In genomic region chr1:44670751-44671640, GRCh38 we compare ENCODE assay signal across 27 cellular contexts. TPM values are rescaled to one million over a fixed set of nuclear protein-coding genes. Genes with fewer than 3 reads are reported as not detected.
DNase-seq lines count a peak whose midpoint lies in the region; ATAC-seq and TF ChIP-seq lines count a peak whose summit lies in the region.
"Had no signal": no experiment of that assay in that cellular context is flagged by ENCODE, and none has a peak within 500 bp of the region (broad histone marks: within the 10 kb centered on the region; RNA-seq: fewer than 3 reads in every experiment).

No MANE protein-coding gene starts in this region.

- no peak overlapping the region for H3K56ac ChIP-seq in IMR-90 (ENCODE audit: extremely low read depth, insufficient read depth, low read length)

- H3K4me1 ChIP-seq in IMR-90 (ENCODE audit: control insufficient read depth, insufficient read depth, low read length) (peaks cover 2% of the 10 kb centered on the region; the same call in 1 of the 2 replicates), spleen (peaks cover 17 to 46% (median 36%) of the 10 kb centered on the region in 6 donors)
- H3K4me1 ChIP-seq: Caco-2 had no signal

- TF ChIP-seq POLR2A in IMR-90 (IDR thresholded peaks at IDR 0.05; ENCODE audit: low read depth, low read length) = no peak
- no peak for TF ChIP-seq POLR2A in spleen (IDR thresholded peaks at IDR 0.05)

- no peak overlapping the region for H3K23ac ChIP-seq in IMR-90 (ENCODE audit: low read depth, low read length)

- H3K27ac ChIP-seq in IMR-90 (ENCODE audit: insufficient read depth, low read length) (no peak overlapping the region), caudate nucleus (ENCODE audit: low read depth, low read length) (peak overlapping the region; percentile 33), layer of hippocampus (ENCODE audit: low read depth, low read length) (peak overlapping the region; percentile 62), spleen (peak overlapping the region in 1 of 8 donors; percentile 91)
- H3K27ac ChIP-seq: pancreas had no signal

- H2BK120ac ChIP-seq in IMR-90 (ENCODE audit: low read depth, low read length) = no peak overlapping the region

- H3K36me3 ChIP-seq in IMR-90 (ENCODE audit: control insufficient read depth, insufficient read depth, low read length) (no peaks in the 10 kb centered on the region), spleen (no peaks in the 10 kb centered on the region)
- H3K36me3 ChIP-seq: left ventricle myocardium inferior, pancreas, upper lobe of left lung had no signal

- POLR2A ChIA-PET in IMR-90 (lab: Charles Lee; ENCODE audit: unreplicated experiment) (no interaction called here), T-cell (lab: Charles Lee) (no interaction called here)

- H3K4me3 ChIP-seq in IMR-90 (ENCODE audit: insufficient read depth, low read depth, low read length) (no peak overlapping the region), spleen (no peak overlapping the region)
- H3K4me3 ChIP-seq: left ventricle myocardium inferior, pancreas, smooth muscle cell, upper lobe of left lung had no signal

- intact Hi-C loops in IMR-90 (cut with micrococcal nuclease) (no loop called here), spleen (cut with DNase I; ENCODE audit: low total_unique reads) (no loop called here)

- no peak overlapping the region for H3K14ac ChIP-seq in IMR-90 (replicated peaks; ENCODE audit: low read depth, low read length)

- H3K9ac ChIP-seq in IMR-90 (ENCODE audit: low read depth, low read length) = no peak overlapping the region

- dilution Hi-C loops in IMR-90 (cut with HindIII; ENCODE audit: low sequenced_read_pairs, unreplicated experiment) = no loop called here

- TF ChIP-seq RAD21 in IMR-90 (IDR thresholded peaks at IDR 0.05; ENCODE audit: low read length) = no peak

- BruUV-seq in IMR-90 (replicated peaks; lab: Mats Ljungman, UMichigan) = no TSS peak

- no peak overlapping the region for H2AFZ ChIP-seq in IMR-90 (replicated peaks; ENCODE audit: low read length, poor library complexity)

- peaks cover 6% of the 10 kb centered on the region for H3K9me1 ChIP-seq in IMR-90 (ENCODE audit: insufficient read depth, low read length)

- CTCF ChIA-PET in IMR-90 (lab: Yijun Ruan, JAX) (no interaction called here), T-cell (lab: Charles Lee) (no interaction called here)

- WGBS in IMR-90 (ENCODE audit: extremely low coverage in 2 of 2, insufficient read length in 1 of 2), 2 experiments = 65% methylated on average over 4 of the region's 10 CpGs; no CpG with 5 or more reads in 1 of the 2 experiments
- WGBS in spleen, 5 donors = 92 to 96% (median 93%) methylated on average over 10 of the region's 10 CpGs

- no peak for TF ChIP-seq CTCF in IMR-90 (conservative IDR thresholded peaks at IDR 0.05; ENCODE audit: low read depth, low read length)
- no peak for TF ChIP-seq CTCF in spleen (IDR thresholded peaks at IDR 0.05 in 8 of 11, conservative IDR thresholded peaks at IDR 0.05 in 3 of 11)

- no peak overlapping the region for H2BK15ac ChIP-seq in IMR-90 (ENCODE audit: low read depth, low read length)

- no peak overlapping the region for H3K18ac ChIP-seq in IMR-90 (ENCODE audit: low read depth, low read length)

- no peak overlapping the region for H4K91ac ChIP-seq in IMR-90 (ENCODE audit: insufficient read depth, low read depth, low read length)

- peak overlapping the region in 1 of 2 donors; percentile 25 for H3K27ac Mint-ChIP-seq in T-cell

- in situ Hi-C loops in IMR-90 (cut with MboI; ENCODE audit: low sequenced_read_pairs) = no loop called here

- H3K9me3 ChIP-seq in IMR-90 (ENCODE audit: control insufficient read depth, insufficient read depth, low read length) (no peaks in the 10 kb centered on the region), spleen (no peaks in the 10 kb centered on the region)
- H3K9me3 ChIP-seq: Caco-2, left ventricle myocardium inferior, pancreas, upper lobe of left lung had no signal

- peak overlapping the region; percentile 56 for H2AK9ac ChIP-seq in IMR-90 (replicated peaks; ENCODE audit: low read depth, low read length, poor library complexity)

- DNase-seq in IMR-90 (no peak), caudate nucleus (lab: John Stamatoyannopoulos, UW) (peak in 5 of 61 donors; percentile 12 to 43 (median 23)), spleen (peak; percentile 62), GM19238 (ENCODE audit: insufficient read length, low spot score) (no peak), NCI-H2196 (lab: John Stamatoyannopoulos, UW; ENCODE audit: unreplicated experiment) (no peak), T-cell (no peak)
- DNase-seq: activated CD4-positive, alpha-beta T cell treated with anti-CD3 and anti-CD28 coated beads, Interleukin-2, amount 50 U/mL, for 48 hours; activated CD4-positive, CD25-positive, alpha-beta regulatory T cell; activated CD8-positive, alpha-beta memory T cell treated with anti-CD3 and anti-CD28 coated beads, Interleukin-2, amount 50 U/mL, for 48 hours; GF-D8; Kasumi-1; left ventricle myocardium inferior; MV-4-11; NCI-H524; pancreas; SHP77 treated with DMSO at 0.1 percent for 48 hours; stimulated activated CD4-positive, alpha-beta T cell treated with anti-CD3 and anti-CD28 coated beads, Interleukin-2, amount 100 ng/mL, for 48 hours; upper lobe of left lung had no signal

- no peaks in the 10 kb centered on the region for H3K9me3 Mint-ChIP-seq in T-cell
- H3K9me3 Mint-ChIP-seq: activated naive CD4-positive, alpha-beta T cell treated with anti-CD3 and anti-CD28 coated beads, Interleukin-2, amount 50 U/mL, for 72 hours; activated T-helper 2 cell treated with anti-CD3 and anti-CD28 coated beads, Interferon-gamma antibody, Interleukin-2, Interleukin-4, amounts not matched to agents 10 μg/mL and 5 μg/mL and 100 μg/mL, durations not matched to agents 14 hours and 24 hours and 36 hours had no signal

- peaks cover 5 to 10% of the 10 kb centered on the region in 2 experiments; a peak in 2 of 4 replicates for H3K79me1 ChIP-seq in IMR-90 (ENCODE audit: low read depth in 1 of 2, low read length in 2 of 2)

- H3K36me3 Mint-ChIP-seq in T-cell = no peaks in the 10 kb centered on the region
- H3K36me3 Mint-ChIP-seq: activated naive CD4-positive, alpha-beta T cell treated with anti-CD3 and anti-CD28 coated beads, Interleukin-2, amount 50 U/mL, for 72 hours had no signal

- peaks cover 23 to 29% (median 26%) of the 10 kb centered on the region in 3 donors for H3K4me1 Mint-ChIP-seq in T-cell

- no peak overlapping the region for H4K8ac ChIP-seq in IMR-90 (ENCODE audit: low read depth in 2 of 2, low read length in 2 of 2)

- no peak overlapping the region for H4K5ac ChIP-seq in IMR-90 (ENCODE audit: low read depth, low read length)

- no peaks in the 10 kb centered on the region for H3K27me3 Mint-ChIP-seq in T-cell

- H3K4me3 Mint-ChIP-seq in T-cell = no peak overlapping the region

- no peak overlapping the region for H2AK5ac ChIP-seq in IMR-90 (ENCODE audit: low read depth, low read length)

- H2BK20ac ChIP-seq in IMR-90 (ENCODE audit: low read depth, low read length) = no peak overlapping the region

- no peaks in the 10 kb centered on the region for H4K20me1 ChIP-seq in IMR-90 (ENCODE audit: insufficient read depth, low read length)

- ATAC-seq in IMR-90 (ENCODE audit: low read depth) = no peak
- no peak for ATAC-seq in T-cell (replicated peaks in 1 of 4)
- no peak for ATAC-seq in HG03469 (IDR thresholded peaks at IDR 0.05; ENCODE audit: unreplicated experiment)
- ATAC-seq: activated naive CD4-positive, alpha-beta T cell treated with anti-CD3 and anti-CD28 coated beads, Interleukin-2, amount 50 U/mL, for 72 hours; Panc1; pancreas had no signal

- no peak overlapping the region for H3K4ac ChIP-seq in IMR-90 (ENCODE audit: low read depth, low read length)

- no peak overlapping the region for H3K4me2 ChIP-seq in IMR-90 (ENCODE audit: low read depth, low read length)
- H3K4me2 ChIP-seq: smooth muscle cell had no signal

- no peak overlapping the region for H2BK5ac ChIP-seq in IMR-90 (ENCODE audit: low read depth, low read length, poor library complexity, severe bottlenecking)

- H3K27me3 ChIP-seq in IMR-90 (ENCODE audit: control insufficient read depth, insufficient read depth, low read length) (no peaks in the 10 kb centered on the region), layer of hippocampus (ENCODE audit: control insufficient read depth, insufficient read depth, low read length) (no peaks in the 10 kb centered on the region), spleen (replicated peaks in 1 of 7) (no peaks in the 10 kb centered on the region)
- H3K27me3 ChIP-seq: pancreas, upper lobe of left lung had no signal

TF ChIP-seq in IMR-90, 13 proteins besides CTCF, POLR2A, EP300 and RAD21 (continues in another document):
- TF ChIP-seq MXI1 (IDR thresholded peaks at IDR 0.05; ENCODE audit: borderline replicate concordance, low read depth, low read length) = no peak
- no peak for TF ChIP-seq ELK1 (IDR thresholded peaks at IDR 0.05; ENCODE audit: borderline replicate concordance, low read depth, low read length)
- no peak for TF ChIP-seq MAZ (IDR thresholded peaks at IDR 0.05; ENCODE audit: borderline replicate concordance, low read depth, low read length)

RNA-seq across cellular contexts. Expression of gene TMEM53, which starts 3.3 kb away (rescaled TPM):
- total RNA-seq in IMR-90 (2012; rRNA removed) = 2.2 and 2.7 TPM in 2 replicates
- 6.3 and 8.1 TPM in 2 replicates for polyA plus RNA-seq in IMR-90 (2012; rRNA removed)
- polyA plus RNA-seq in IMR-90 (2012; cell fraction: cytosol; rRNA removed) = 6.7 and 9.4 TPM in 2 replicates
- 3.1 and 5.5 TPM in 2 replicates for polyA plus RNA-seq in IMR-90 (2012; cell fraction: nucleus; rRNA removed; ENCODE audit: low replicate concordance)
- 1 to 10 TPM; 4.3 to 7.5 (median 5.4) TPM for total RNA-seq in spleen
- 1 to 10 TPM; 4.9 to 5.7 (median 5.5) TPM for polyA plus RNA-seq in spleen
- 1 to 10 TPM; 1.1 to 2.8 (median 2.2) TPM for total RNA-seq in T-cell

RNA-seq across cellular contexts. Expression of gene ARMH1, which starts 3.5 kb away (rescaled TPM):
- 0.28 and 0.36 TPM in 2 replicates for total RNA-seq in IMR-90 (2012; rRNA removed)
- polyA plus RNA-seq in IMR-90 (2012; rRNA removed) = 0.72 and 1.1 TPM in 2 replicates
- polyA plus RNA-seq in IMR-90 (2012; cell fraction: cytosol; rRNA removed) = 0.33 TPM in 1 of 2 replicates, not detected in the other
- 15.3 and 21.0 TPM in 2 replicates for polyA plus RNA-seq in IMR-90 (2012; cell fraction: nucleus; rRNA removed; ENCODE audit: low replicate concordance)
- 10 to 100 TPM; 12.2 to 24.7 (median 16.2) TPM for total RNA-seq in spleen
- polyA plus RNA-seq in spleen = 10 to 100 TPM; 43.9 to 86.0 (median 77.4) TPM
- total RNA-seq in T-cell = 100 to 1,000 TPM in 1 of 5 donors, 10 to 100 TPM in 4; 49.5 to 102 (median 89.7) TPM
- total RNA-seq: Caco-2 had no signal

RNA-seq across cellular contexts. Expression of gene RNU5D-1, which starts 60.0 kb away (rescaled TPM):
- total RNA-seq in IMR-90 (2012; rRNA removed) (not detected in 2 replicates), spleen (not detected), T-cell (10 to 100 TPM in 1 of 5 donors, not detected in 4; 21.4 TPM)
- polyA plus RNA-seq in IMR-90 (2012; rRNA removed) (not detected in 2 replicates), spleen (not detected)
- not detected in 2 replicates for polyA plus RNA-seq in IMR-90 (2012; cell fraction: cytosol; rRNA removed)
- polyA plus RNA-seq in IMR-90 (2012; cell fraction: nucleus; rRNA removed; ENCODE audit: low replicate concordance) = not detected in 2 replicates
- total RNA-seq: activated naive CD4-positive, alpha-beta T cell treated with anti-CD3 and anti-CD28 coated beads, Interleukin-2, amount 50 U/mL, for 72 hours; activated T-helper 2 cell treated with anti-CD3 and anti-CD28 coated beads, Interferon-gamma antibody, Interleukin-2, Interleukin-4, amounts not matched to agents 10 μg/mL and 5 μg/mL and 100 μg/mL, durations not matched to agents 14 hours and 24 hours and 36 hours; dermis microvascular lymphatic vessel endothelial cell; left ventricle myocardium inferior; pancreas; smooth muscle cell; subcutaneous adipose tissue; upper lobe of left lung had no signal
- polyA plus RNA-seq: pancreas, smooth muscle cell had no signal
